ENCODE assay signal across 29 cellular contexts in genomic region chr14:55382483-55382882, GRCh38. TPM values are rescaled to one million over a fixed set of nuclear protein-coding genes. Genes with fewer than 3 reads are reported as not detected.
DNase-seq lines count a peak whose midpoint lies in the region; ATAC-seq and TF ChIP-seq lines count a peak whose summit lies in the region.
"Had no signal": no experiment of that assay in that cellular context is flagged by ENCODE, and none has a peak within 500 bp of the region (broad histone marks: within the 10 kb centered on the region; RNA-seq: fewer than 3 reads in every experiment).

No MANE protein-coding gene starts in this region.

- H3K36me3 ChIP-seq in gastrocnemius medialis, result peaks cover 0 to 56% of the 10 kb centered on the region in 2 donors

- TF ChIP-seq POLR2A in gastrocnemius medialis (IDR thresholded peaks at IDR 0.05), result no peak

- H3K4me3 ChIP-seq in coronary artery (no peak overlapping the region), gastrocnemius medialis (no peak overlapping the region)
- H3K4me3 ChIP-seq: tibial nerve had no signal

- H3K4me1 ChIP-seq in gastrocnemius medialis, result peaks cover 32 to 33% of the 10 kb centered on the region in 2 donors
- H3K4me1 ChIP-seq: tibial nerve had no signal

- ATAC-seq in gastrocnemius medialis, result no peak
- no peak for ATAC-seq in GM21381 (IDR thresholded peaks at IDR 0.05; ENCODE audit: unreplicated experiment)
- ATAC-seq: left colon, T-helper 17 cell had no signal

- DNase-seq in ELR (ENCODE audit: low read depth) (peak; percentile 42), M059J (ENCODE audit: low read depth) (peak; percentile 73), coronary artery (ENCODE audit: low spot score) (no peak), gastrocnemius medialis (no peak), NCI-H2227 treated with DMSO at 0.1 percent for 48 hours (lab: John Stamatoyannopoulos, UW) (no peak), Ammon's horn (ENCODE audit: low spot score) (no peak)
- DNase-seq: activated CD4-positive, alpha-beta T cell treated with anti-CD3 and anti-CD28 coated beads for 1 hour; activated T-cell treated with anti-CD3 and anti-CD28 coated beads, Interleukin-2, amount 50 U/mL, for 24 hours; caudate nucleus; CD4-positive, CD25-positive, alpha-beta regulatory T cell; DMS 273 treated with DMSO at 0.1 percent for 48 hours; GOT3; left colon; midbrain; MV-4-11; NCI-H524; SK-N-SH; stimulated activated CD4-positive, alpha-beta T cell treated with anti-CD3 and anti-CD28 coated beads, Interleukin-4, amount 100 ng/mL, for 4 hours; stimulated activated naive CD4-positive, alpha-beta T cell treated with Interleukin-2 at 50 U/mL for 16 hours; T-helper 17 cell had no signal

- H3K27me3 ChIP-seq in gastrocnemius medialis, result no peaks in the 10 kb centered on the region
- H3K27me3 ChIP-seq: tibial nerve had no signal

- intact Hi-C loops in gastrocnemius medialis (cut with DNase I; ENCODE audit: low total_unique reads), result no loop called here

- H3K9me3 ChIP-seq in gastrocnemius medialis, result no peaks in the 10 kb centered on the region
- H3K9me3 ChIP-seq: SK-N-SH, tibial nerve had no signal

- TF ChIP-seq CTCF in coronary artery (IDR thresholded peaks at IDR 0.05) (no peak), gastrocnemius medialis (IDR thresholded peaks at IDR 0.05 in 4 of 5, conservative IDR thresholded peaks at IDR 0.05 in 1 of 5) (no peak)

- in situ Hi-C loops in gastrocnemius medialis (cut with MboI; ENCODE audit: low sequenced_read_pairs in 4 of 4), result no loop called here

- H3K27ac ChIP-seq in coronary artery (peak overlapping the region; percentile 75), gastrocnemius medialis (peak overlapping the region; percentile 83 to 90 (median 88))
- H3K27ac ChIP-seq: KMS-11, tibial nerve had no signal

RNA-seq across cellular contexts. Expression of gene ATG14, which starts 29.1 kb away (rescaled TPM):
- 5.6 and 8.9 TPM in 2 replicates for total RNA-seq in M059J (2014; rRNA removed; shearing (Covaris generic))
- 10 to 100 TPM; 12.6 to 20.0 (median 15.6) TPM for total RNA-seq in gastrocnemius medialis

RNA-seq across cellular contexts. Expression of gene TBPL2, which starts 57.9 kb away (rescaled TPM):
- not detected in 2 replicates for total RNA-seq in M059J (2014; rRNA removed; shearing (Covaris generic))
- not detected for total RNA-seq in gastrocnemius medialis
- total RNA-seq: activated CD8-positive, alpha-beta memory T cell treated with anti-CD3 and anti-CD28 coated beads for 36 hours; CD4-positive, CD25-positive, alpha-beta regulatory T cell; dermis microvascular lymphatic vessel endothelial cell; HT1080; left colon; natural killer cell treated with Interleukin-12 subunit alpha and Interleukin-12 subunit beta and Interleukin-15 and Interleukin-18, amount 100 ng/mL, for 72 hours; osteocyte; right cardiac atrium; T-helper 17 cell had no signal

Comparison
In these comparisons a context has a peak if more than half of its experiments do, and no peak if none do; other contexts are left out.
1. DNase-seq: peak in ELR (single experiment) and M059J (single experiment); none in coronary artery (single experiment), gastrocnemius medialis (0 of 2), NCI-H2227 treated with DMSO at 0.1 percent for 48 hours (single experiment) and Ammon's horn (single experiment).